Comparison of ENCODE assay signal across 20 cellular contexts in the genomic region with DNA sequence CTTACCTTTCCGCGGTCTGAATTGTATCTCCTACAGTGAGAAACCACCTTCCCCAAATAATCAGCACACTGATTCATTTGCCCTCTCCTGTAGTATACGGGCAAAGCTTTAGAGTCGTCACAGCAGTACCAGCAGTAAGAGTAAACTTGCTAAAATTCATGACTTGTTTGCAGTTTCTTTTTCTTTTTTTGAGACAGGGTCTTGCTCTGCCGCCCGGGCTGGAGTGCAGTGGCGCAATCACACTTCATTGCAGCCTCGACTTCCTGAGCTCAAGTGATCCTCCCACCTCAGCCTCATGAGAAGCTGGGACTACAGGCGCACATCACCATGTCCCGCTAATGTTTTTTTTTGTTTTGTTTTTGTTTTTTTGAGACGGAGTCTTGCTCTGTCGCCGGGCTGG.
"Had no signal": no experiment of that assay in that cellular context is flagged by ENCODE, and none has a peak within 500 bp of the region (broad histone marks: within the 10 kb centered on the region; RNA-seq: fewer than 3 reads in every experiment).

No MANE protein-coding gene starts in this region.

- H3K27ac Mint-ChIP-seq: activated naive CD4-positive, alpha-beta T cell treated with anti-CD3 and anti-CD28 coated beads, Interleukin-2, amount 50 U/mL, for 24 hours; activated T-cell treated with anti-CD3 and anti-CD28 coated beads, Interleukin-2, amount 50 U/mL, for 24 hours; brain had no signal

- H3K4me1 ChIP-seq: gastrocnemius medialis, left ventricle myocardium inferior, stomach, uterus had no signal

- H3K9me3 Mint-ChIP-seq: activated naive CD4-positive, alpha-beta T cell treated with anti-CD3 and anti-CD28 coated beads, Interleukin-2, amount 50 U/mL, for 24 hours; activated T-cell treated with anti-CD3 and anti-CD28 coated beads, Interleukin-2, amount 50 U/mL, for 24 hours; brain; central memory CD8-positive, alpha-beta T cell; neural crest cell had no signal

- DNase-seq: activated CD4-positive, alpha-beta T cell treated with anti-CD3 and anti-CD28 coated beads, Interleukin-2, amount 50 U/mL, for 4 hours; activated CD4-positive, CD25-positive, alpha-beta regulatory T cell treated with anti-CD3 and anti-CD28 coated beads, Interleukin-2, amount 50 U/mL, for 72 hours; activated effector memory CD4-positive, alpha-beta T cell treated with Interleukin-2 at 50 U/mL for 16 hours; activated T-cell treated with anti-CD3 and anti-CD28 coated beads, Interleukin-2, amount 50 U/mL, for 24 hours; amygdala; cortex of kidney; effector memory CD4-positive, alpha-beta T cell; gastrocnemius medialis; heart right ventricle; left ventricle myocardium inferior; mesendoderm; retina; stimulated activated CD4-positive, alpha-beta T cell treated with anti-CD3 and anti-CD28 coated beads, Interleukin-15, amount 100 ng/mL, for 24 hours; stimulated activated CD4-positive, alpha-beta T cell treated with anti-CD3 and anti-CD28 coated beads, Interleukin-4, amount 100 ng/mL, for 24 hours; stomach; uterus had no signal

- H3K27me3 ChIP-seq: gastrocnemius medialis, heart right ventricle, stomach, uterus had no signal

- H3K27ac ChIP-seq: gastrocnemius medialis, left ventricle myocardium inferior, uterus had no signal

- ATAC-seq: gastrocnemius medialis, heart right ventricle had no signal

- H3K36me3 ChIP-seq: gastrocnemius medialis, heart right ventricle, left ventricle myocardium inferior, uterus had no signal

- H3K4me3 ChIP-seq: gastrocnemius medialis, heart right ventricle, left ventricle myocardium inferior, stomach, uterus had no signal

- H3K4me1 Mint-ChIP-seq: central memory CD8-positive, alpha-beta T cell; neural crest cell had no signal

- H3K4me3 Mint-ChIP-seq: activated naive CD4-positive, alpha-beta T cell treated with anti-CD3 and anti-CD28 coated beads, Interleukin-2, amount 50 U/mL, for 24 hours; activated T-cell treated with anti-CD3 and anti-CD28 coated beads, Interleukin-2, amount 50 U/mL, for 24 hours; brain; central memory CD8-positive, alpha-beta T cell; neural crest cell had no signal

- H3K9me3 ChIP-seq: gastrocnemius medialis, heart right ventricle, left ventricle myocardium inferior, stomach, uterus had no signal

- H3K27me3 Mint-ChIP-seq: activated naive CD4-positive, alpha-beta T cell treated with anti-CD3 and anti-CD28 coated beads, Interleukin-2, amount 50 U/mL, for 24 hours; brain had no signal
